13 cellular contexts compared by ENCODE assay signal in the genomic region with DNA sequence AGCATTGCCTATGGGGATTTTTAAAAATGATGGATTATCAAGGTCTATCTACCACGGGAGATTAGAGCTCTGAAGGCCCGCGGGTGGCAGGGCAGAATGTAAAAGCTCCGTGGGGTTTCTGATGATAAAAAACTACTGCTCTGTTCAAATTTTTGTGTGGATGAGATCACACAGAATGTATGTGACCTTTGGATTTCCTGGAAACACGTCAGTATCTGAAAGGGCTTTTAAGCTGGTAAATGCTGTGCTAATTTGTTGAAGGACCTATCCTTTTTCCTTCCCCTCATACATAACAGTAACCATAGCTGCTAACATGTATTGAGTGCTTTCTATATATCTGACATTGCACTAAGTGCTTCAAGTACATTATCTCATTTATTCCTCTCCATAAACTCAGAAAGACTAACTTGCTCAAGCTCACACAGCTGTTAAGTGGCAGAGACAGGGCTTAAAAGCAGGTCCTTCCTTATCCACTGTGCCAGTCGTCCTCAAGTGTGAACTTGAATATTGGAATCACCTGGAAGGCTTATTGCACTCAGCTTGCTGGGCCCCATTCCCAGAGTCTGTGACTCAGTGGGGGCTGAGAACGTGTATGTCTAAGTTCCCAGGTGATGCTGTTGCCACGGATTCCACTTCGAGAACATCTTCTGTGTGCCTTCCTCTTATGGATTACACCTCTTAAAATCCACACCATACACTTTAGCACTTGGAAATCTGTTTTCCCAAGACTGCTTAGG. TPM values are rescaled to one million over a fixed set of nuclear protein-coding genes. Genes with fewer than 3 reads are reported as not detected.
DNase-seq lines count a peak whose midpoint lies in the region; ATAC-seq, FAIRE-seq and TF ChIP-seq lines count a peak whose summit lies in the region.
"Had no signal": no experiment of that assay in that cellular context is flagged by ENCODE, and none has a peak within 500 bp of the region (broad histone marks: within the 10 kb centered on the region; RNA-seq: fewer than 3 reads in every experiment).

No MANE protein-coding gene starts in this region.

- peak overlapping the region; percentile 81 for H3K4me3 Mint-ChIP-seq in CD4-positive, alpha-beta T cell
- H3K4me3 Mint-ChIP-seq in activated naive CD8-positive, alpha-beta T cell treated with anti-CD3 and anti-CD28 coated beads, Interleukin-2, amount 10 ng/mL, durations not matched to agents 7 days and 5 days = peak overlapping the region; percentile 9

- H3K36me3 ChIP-seq in HEK293 (ENCODE audit: control insufficient read depth in 2 of 2, insufficient read depth in 1 of 2, low read length in 2 of 2) (peaks cover 0 to 8% of the 10 kb centered on the region in 2 experiments; a peak in 1 of 3 replicates), HepG2 (replicated peaks in 1 of 2; ENCODE audit: control insufficient read depth in 1 of 2, insufficient read depth in 2 of 2, low read length in 2 of 2) (peaks cover 3 to 6% of the 10 kb centered on the region in 2 experiments; a peak in 2 of 5 replicates), trophoblast cell (ENCODE audit: control insufficient read depth in 1 of 2, insufficient read depth in 2 of 2, low read length in 2 of 2) (no peaks in the 10 kb centered on the region)

- 12% methylated on average over 9 of the region's 9 CpGs for WGBS in HepG2 (ENCODE audit: low lambda C conversion rate)
- no CpG with 5 or more reads among the region's 9 CpGs for WGBS in trophoblast cell (ENCODE audit: extremely low coverage, insufficient coverage, insufficient read length)

- no peak overlapping the region for H3K4ac ChIP-seq in trophoblast cell (ENCODE audit: low read depth, low read length)

- H4K91ac ChIP-seq in trophoblast cell (ENCODE audit: low read depth, low read length) = no peak overlapping the region

- H3K9me3 ChIP-seq in CD4-positive, alpha-beta T cell (ENCODE audit: control insufficient read depth, low read length) = no peaks in the 10 kb centered on the region
- no peaks in the 10 kb centered on the region for H3K9me3 ChIP-seq in HEK293 (ENCODE audit: control insufficient read depth, insufficient read depth, low read depth, low read length)
- no peaks in the 10 kb centered on the region for H3K9me3 ChIP-seq in HepG2 (ENCODE audit: low read length)
- no peaks in the 10 kb centered on the region for H3K9me3 ChIP-seq in trophoblast cell (ENCODE audit: insufficient read depth, low read depth, low read length)
- H3K9me3 ChIP-seq: testis had no signal

- FAIRE-seq in HepG2 (lab: Jason Lieb, UNC) = no peak
- FAIRE-seq: colon had no signal

- POLR2A ChIA-PET in CD4-positive, alpha-beta T cell (lab: Charles Lee) = interaction anchor here (2.5 to 3.8 kb wide), 3 partner anchors 10 to 55 kb away, joined by 9 to 38 read pairs (median 17); a partner anchor contains a TSS
- POLR2A ChIA-PET in HEK293 (lab: Yijun Ruan, JAX) (interaction anchor here (0.7 to 4.2 kb wide), 4 partner anchors 10 to 55 kb away, joined by 3 to 32 read pairs (median 10); a partner anchor contains a TSS), HepG2 (lab: Yijun Ruan, JAX) (interaction anchor here (0.6 to 4.7 kb wide), 12 partner anchors 10 to 403 kb away, joined by 3 to 73 read pairs (median 14); a partner anchor contains a TSS)
- POLR2A ChIA-PET in activated naive CD8-positive, alpha-beta T cell treated with anti-CD3 and anti-CD28 coated beads, Interleukin-2, amount 10 ng/mL, durations not matched to agents 7 days and 5 days (lab: Charles Lee) = interaction anchor here (0.6 kb wide), 1 partner anchor 401 kb away, joined by 5 read pairs; no protein-coding TSS in a partner anchor

- TF ChIP-seq CTCF in CD4-positive, alpha-beta T cell (IDR thresholded peaks at IDR 0.05) = no peak
- no peak for TF ChIP-seq CTCF in HEK293 (tag by site-specific recombination; IDR thresholded peaks at IDR 0.05)
- no peak for TF ChIP-seq CTCF in HepG2 (CRISPR knock-in tag; IDR thresholded peaks at IDR 0.05)

- peaks cover 13% of the 10 kb centered on the region for H3K79me2 ChIP-seq in HepG2 (ENCODE audit: insufficient read depth, low read length)
- peaks cover 2% of the 10 kb centered on the region for H3K79me2 ChIP-seq in trophoblast cell (ENCODE audit: control insufficient read depth, insufficient read depth, low read length, poor library complexity)

- TF ChIP-seq RAD21 in HepG2 (CRISPR knock-in tag; IDR thresholded peaks at IDR 0.05) = no peak

- H3K79me1 ChIP-seq in trophoblast cell (ENCODE audit: low read length) = peaks cover 9% of the 10 kb centered on the region

- intact Hi-C loops in CD4-positive, alpha-beta T cell (cut with DNase I, micrococcal nuclease) = loop anchor here in 1 of 2 experiments (2.0 kb wide), 1 partner anchor 54 kb away; no protein-coding TSS in a partner anchor
- intact Hi-C loops in HepG2 (cut with micrococcal nuclease; ENCODE audit: unreplicated experiment) = loop anchor here (5.0 kb wide), 1 partner anchor 207 kb away; no protein-coding TSS in a partner anchor

- H3K4me2 ChIP-seq in HepG2 (ENCODE audit: low read depth, low read length) (peak overlapping the region; percentile 88), trophoblast cell (ENCODE audit: low read length) (no peak overlapping the region)

- no peak overlapping the region for H3K27ac Mint-ChIP-seq in CD4-positive, alpha-beta T cell
- H3K27ac Mint-ChIP-seq in activated naive CD8-positive, alpha-beta T cell treated with anti-CD3 and anti-CD28 coated beads, Interleukin-2, amount 10 ng/mL, durations not matched to agents 7 days and 5 days = no peak overlapping the region

- H2AFZ ChIP-seq in HepG2 (ENCODE audit: low read length) = no peak overlapping the region
- H2AFZ ChIP-seq in trophoblast cell (ENCODE audit: insufficient read depth, low read length, poor library complexity) = no peak overlapping the region

- H3K18ac ChIP-seq in trophoblast cell (ENCODE audit: low read length) = no peak overlapping the region

- no peak for DNase-seq in CD4-positive, alpha-beta T cell
- no peak for DNase-seq in activated naive CD8-positive, alpha-beta T cell treated with anti-CD3 and anti-CD28 coated beads, Interleukin-2, amount 10 ng/mL, durations not matched to agents 7 days and 5 days
- DNase-seq in HepG2 (ENCODE audit: low spot score) = peak; percentile 78
- no peak for DNase-seq in trophoblast cell
- no peak for DNase-seq in SIG-M5 treated with dmso at 0.1 percent for 504 hours (lab: John Stamatoyannopoulos, UW; ENCODE audit: unreplicated experiment)
- DNase-seq: activated CD4-positive, alpha-beta T cell treated with anti-CD3 and anti-CD28 coated beads for 48 hours; activated naive CD4-positive, alpha-beta T cell treated with Interleukin-2 at 50 U/mL for 16 hours; testis had no signal

- peaks cover 39% of the 10 kb centered on the region for H3K27me3 Mint-ChIP-seq in CD4-positive, alpha-beta T cell
- peaks cover 43% of the 10 kb centered on the region for H3K27me3 Mint-ChIP-seq in activated naive CD8-positive, alpha-beta T cell treated with anti-CD3 and anti-CD28 coated beads, Interleukin-2, amount 10 ng/mL, durations not matched to agents 7 days and 5 days

- no peaks in the 10 kb centered on the region for H3K27me3 ChIP-seq in CD4-positive, alpha-beta T cell (ENCODE audit: control insufficient read depth, insufficient read depth, low read length)
- no peaks in the 10 kb centered on the region; a peak in 2 of 5 replicates for H3K27me3 ChIP-seq in HepG2 (ENCODE audit: control insufficient read depth in 1 of 2, insufficient read depth in 2 of 2, low read length in 2 of 2)
- H3K27me3 ChIP-seq in trophoblast cell (ENCODE audit: insufficient read depth, low read length) = no peaks in the 10 kb centered on the region
- H3K27me3 ChIP-seq: testis had no signal

- peak in 1 of 2 experiments; percentile 40; a peak in 1 of 4 replicates for TF ChIP-seq EP300 in HepG2 (IDR thresholded peaks at IDR 0.05; ENCODE audit: low read depth in 2 of 2, low read length in 2 of 2)
- TF ChIP-seq EP300 in HepG2 (CRISPR knock-in tag; IDR thresholded peaks at IDR 0.05; ENCODE audit: borderline replicate concordance) = no peak

- ATAC-seq in CD4-positive, alpha-beta T cell (ENCODE audit: poor library complexity) = no peak
- ATAC-seq in activated naive CD8-positive, alpha-beta T cell treated with anti-CD3 and anti-CD28 coated beads, Interleukin-2, amount 10 ng/mL, durations not matched to agents 7 days and 5 days (ENCODE audit: low read depth) = no peak
- ATAC-seq in HepG2 (no peak), GM19023 (IDR thresholded peaks at IDR 0.05; ENCODE audit: unreplicated experiment) (no peak), GM19328 (IDR thresholded peaks at IDR 0.05; ENCODE audit: unreplicated experiment) (no peak)

- no peak overlapping the region for H2AK5ac ChIP-seq in trophoblast cell (ENCODE audit: low read length)

- BruUV-seq in HepG2 (replicated peaks; lab: Mats Ljungman, UMichigan) = no TSS peak

- no peaks in the 10 kb centered on the region for H4K20me1 ChIP-seq in HepG2 (ENCODE audit: insufficient read depth, low read length)

- H3K9ac ChIP-seq in HepG2 (ENCODE audit: insufficient read depth, low read depth, low read length) (peak overlapping the region; percentile 0; the same call in 1 of the 2 replicates), trophoblast cell (ENCODE audit: low read length) (no peak overlapping the region)

- H3K27ac ChIP-seq in CD4-positive, alpha-beta T cell (ENCODE audit: low read depth, low read length) = no peak overlapping the region
- H3K27ac ChIP-seq in HEK293 (ENCODE audit: extremely low read depth, low read depth, low read length) (no peak overlapping the region), HepG2 (ENCODE audit: extremely low read length, insufficient read depth, low read length) (no peak overlapping the region), trophoblast cell (ENCODE audit: low read depth, low read length) (no peak overlapping the region)
- H3K27ac ChIP-seq: C4-2B had no signal

- no peak overlapping the region for H3K4me3 ChIP-seq in HEK293 (ENCODE audit: low read depth, low read length)
- peak overlapping the region; percentile 18 to 96 (median 94); a peak in 4 of 6 replicates for H3K4me3 ChIP-seq in HepG2 (replicated peaks in 1 of 3; ENCODE audit: insufficient read depth in 1 of 3, low read depth in 2 of 3, low read length in 3 of 3)
- H3K4me3 ChIP-seq in trophoblast cell (ENCODE audit: low read depth, low read length) = no peak overlapping the region
- H3K4me3 ChIP-seq: testis had no signal

- H3K4me1 ChIP-seq in HEK293 (ENCODE audit: control insufficient read depth, insufficient read depth, low read length) (no peaks in the 10 kb centered on the region), HepG2 (ENCODE audit: insufficient read depth, low read length) (peaks cover 66% of the 10 kb centered on the region), trophoblast cell (ENCODE audit: control insufficient read depth in 1 of 2, insufficient read depth in 2 of 2, low read length in 2 of 2) (peaks cover 3 to 9% of the 10 kb centered on the region in 2 experiments)

- H3K4me1 Mint-ChIP-seq in CD4-positive, alpha-beta T cell (ENCODE audit: low read depth) = peaks cover 28% of the 10 kb centered on the region
- peaks cover 15% of the 10 kb centered on the region for H3K4me1 Mint-ChIP-seq in activated naive CD8-positive, alpha-beta T cell treated with anti-CD3 and anti-CD28 coated beads, Interleukin-2, amount 10 ng/mL, durations not matched to agents 7 days and 5 days

- no peak overlapping the region for H2BK12ac ChIP-seq in trophoblast cell (ENCODE audit: low read length)

- in situ Hi-C loops in HepG2 (cut with HindIII; ENCODE audit: extremely low pct_ligation_motif_present, low pct_unique_long_range_greater_than_20kb) = no loop called here

- no peak overlapping the region for H3K14ac ChIP-seq in trophoblast cell (ENCODE audit: low read length)

- H3K36me3 Mint-ChIP-seq in CD4-positive, alpha-beta T cell (ENCODE audit: low read depth) = peaks cover 17% of the 10 kb centered on the region
- peaks cover 1% of the 10 kb centered on the region for H3K36me3 Mint-ChIP-seq in activated naive CD8-positive, alpha-beta T cell treated with anti-CD3 and anti-CD28 coated beads, Interleukin-2, amount 10 ng/mL, durations not matched to agents 7 days and 5 days

- no peak for TF ChIP-seq POLR2A in HepG2 (IDR thresholded peaks at IDR 0.05; ENCODE audit: insufficient read depth in 1 of 2, low read depth in 2 of 2, low read length in 2 of 2)

- H2BK120ac ChIP-seq in trophoblast cell (ENCODE audit: insufficient read depth, low read length, poor library complexity) = no peak overlapping the region

- no peak overlapping the region for H3K23ac ChIP-seq in trophoblast cell (ENCODE audit: low read length)

- H2BK5ac ChIP-seq in trophoblast cell (ENCODE audit: low read depth, low read length, poor library complexity) = no peak overlapping the region

- H4K12ac ChIP-seq in trophoblast cell (ENCODE audit: low read depth, low read length) = no peak overlapping the region

- H4K8ac ChIP-seq in trophoblast cell (ENCODE audit: low read depth, low read length) = no peak overlapping the region

- H3K9me3 Mint-ChIP-seq in CD4-positive, alpha-beta T cell = no peaks in the 10 kb centered on the region
- H3K9me3 Mint-ChIP-seq in activated naive CD8-positive, alpha-beta T cell treated with anti-CD3 and anti-CD28 coated beads, Interleukin-2, amount 10 ng/mL, durations not matched to agents 7 days and 5 days = no peaks in the 10 kb centered on the region

- CTCF ChIA-PET in CD4-positive, alpha-beta T cell (lab: Charles Lee) = interaction anchor here (0.7 to 1.1 kb wide), 3 partner anchors 10 to 44 kb away, joined by 3 read pairs; no protein-coding TSS in a partner anchor
- CTCF ChIA-PET in HEK293 (lab: Yijun Ruan, JAX) (interaction anchor here (0.7 to 5.6 kb wide), 9 partner anchors 10 to 807 kb away, joined by 3 to 63 read pairs (median 3); no protein-coding TSS in a partner anchor), HepG2 (lab: Yijun Ruan, JAX; ENCODE audit: low intra/inter-chr PET ratio, low total read pairs) (no interaction called here)

RNA-seq across cellular contexts. Expression of a gene that starts 1.9 kb away (rescaled TPM):
- total RNA-seq in CD4-positive, alpha-beta T cell = 10 to 100 TPM; 13.6 to 15.6 TPM
- 10 to 100 TPM in 1 of 2 experiments, 1 to 10 TPM in 1; 9.2 to 10.1 TPM for total RNA-seq in activated naive CD8-positive, alpha-beta T cell treated with anti-CD3 and anti-CD28 coated beads, Interleukin-2, amount 10 ng/mL, durations not matched to agents 7 days and 5 days
- 6.4 and 11.1 TPM in 2 replicates for total RNA-seq in HepG2 (2016; rRNA removed; fragmentation: Illumina TruSeq; extraction: Trizol)
- 0.91 and 1.3 TPM in 2 replicates for total RNA-seq in HepG2 (2016; cell fraction: cytosol; rRNA removed; fragmentation: Illumina TruSeq; extraction: Trizol; ENCODE audit: low read depth)
- total RNA-seq in HepG2 (2016; cell fraction: insoluble cytoplasmic fraction; rRNA removed; fragmentation: Illumina TruSeq; extraction: Trizol) = 5.9 and 10.4 TPM in 2 replicates
- total RNA-seq in HepG2 (2016; cell fraction: membrane; rRNA removed; fragmentation: Illumina TruSeq; extraction: Trizol) = 3.0 and 3.2 TPM in 2 replicates
- total RNA-seq in HepG2 (2016; cell fraction: nucleus; rRNA removed; fragmentation: Illumina TruSeq; extraction: Trizol) = 14.8 and 18.0 TPM in 2 replicates
- polyA plus RNA-seq in HepG2 (2011; rRNA removed) = 5.6 and 5.7 TPM in 2 replicates
- polyA plus RNA-seq in HepG2 (2011; cell fraction: cytosol; rRNA removed) = 2.8 and 4.4 TPM in 2 replicates
- polyA plus RNA-seq in HepG2 (2011; cell fraction: nucleus; rRNA removed) = 5.2 and 5.7 TPM in 2 replicates
- polyA plus RNA-seq in HepG2 (2012) = 8.0 and 9.3 TPM in 2 replicates
- polyA plus RNA-seq in HepG2 (2016; cell fraction: cytosol; fragmentation: Illumina TruSeq; extraction: Trizol; ENCODE audit: low read depth) = 1.8 TPM in 2 replicates
- polyA plus RNA-seq in HepG2 (2016; cell fraction: insoluble cytoplasmic fraction; fragmentation: Illumina TruSeq; extraction: Trizol; ENCODE audit: low read depth) = 5.5 and 5.8 TPM in 2 replicates
- polyA plus RNA-seq in HepG2 (2016; cell fraction: membrane; fragmentation: Illumina TruSeq; extraction: Trizol; ENCODE audit: low read depth) = 2.5 and 2.6 TPM in 2 replicates
- 12.7 and 12.8 TPM in 2 replicates for polyA plus RNA-seq in HepG2 (2016; cell fraction: nucleus; fragmentation: Illumina TruSeq; extraction: Trizol; ENCODE audit: insufficient read depth, low read depth)
- 2.1 and 2.2 TPM in 2 replicates for polyA minus RNA-seq in HepG2 (2011; rRNA and poly(A)+ RNA removed; ENCODE audit: low replicate concordance)
- 1.1 TPM in 2 replicates for polyA minus RNA-seq in HepG2 (2011; cell fraction: cytosol; rRNA and poly(A)+ RNA removed)
- 21.8 and 23.6 TPM in 2 replicates for polyA minus RNA-seq in HepG2 (2011; cell fraction: nucleus; rRNA and poly(A)+ RNA removed)
- 4.9 and 5.0 TPM in 2 replicates for polyA plus RNA-seq in trophoblast cell (2013)

RNA-seq across cellular contexts. Expression of a gene that starts 55.8 kb away (rescaled TPM):
- 1 to 10 TPM; 1.3 to 1.6 TPM for total RNA-seq in CD4-positive, alpha-beta T cell
- total RNA-seq in activated naive CD8-positive, alpha-beta T cell treated with anti-CD3 and anti-CD28 coated beads, Interleukin-2, amount 10 ng/mL, durations not matched to agents 7 days and 5 days = 1 to 10 TPM; 5.2 TPM
- total RNA-seq in HepG2 (2016; rRNA removed; fragmentation: Illumina TruSeq; extraction: Trizol) = 2.4 and 3.7 TPM in 2 replicates
- 0.71 and 1.2 TPM in 2 replicates for total RNA-seq in HepG2 (2016; cell fraction: cytosol; rRNA removed; fragmentation: Illumina TruSeq; extraction: Trizol; ENCODE audit: low read depth)
- 2.5 and 4.2 TPM in 2 replicates for total RNA-seq in HepG2 (2016; cell fraction: insoluble cytoplasmic fraction; rRNA removed; fragmentation: Illumina TruSeq; extraction: Trizol)
- 2.2 and 2.8 TPM in 2 replicates for total RNA-seq in HepG2 (2016; cell fraction: membrane; rRNA removed; fragmentation: Illumina TruSeq; extraction: Trizol)
- 2.8 and 5.7 TPM in 2 replicates for total RNA-seq in HepG2 (2016; cell fraction: nucleus; rRNA removed; fragmentation: Illumina TruSeq; extraction: Trizol)
- polyA plus RNA-seq in HepG2 (2011; rRNA removed) = 9.5 and 9.8 TPM in 2 replicates
- polyA plus RNA-seq in HepG2 (2011; cell fraction: cytosol; rRNA removed) = 8.8 and 10.7 TPM in 2 replicates
- 13.1 TPM in 2 replicates for polyA plus RNA-seq in HepG2 (2011; cell fraction: nucleus; rRNA removed)
- 8.9 and 17.1 TPM in 2 replicates for polyA plus RNA-seq in HepG2 (2012)
- 1.00 and 1.1 TPM in 2 replicates for polyA plus RNA-seq in HepG2 (2016; cell fraction: cytosol; fragmentation: Illumina TruSeq; extraction: Trizol; ENCODE audit: low read depth)
- polyA plus RNA-seq in HepG2 (2016; cell fraction: insoluble cytoplasmic fraction; fragmentation: Illumina TruSeq; extraction: Trizol; ENCODE audit: low read depth) = 4.4 and 5.2 TPM in 2 replicates
- 2.5 and 3.0 TPM in 2 replicates for polyA plus RNA-seq in HepG2 (2016; cell fraction: membrane; fragmentation: Illumina TruSeq; extraction: Trizol; ENCODE audit: low read depth)
- polyA plus RNA-seq in HepG2 (2016; cell fraction: nucleus; fragmentation: Illumina TruSeq; extraction: Trizol; ENCODE audit: insufficient read depth, low read depth) = 9.7 and 10.1 TPM in 2 replicates
- 4.3 and 12.2 TPM in 2 replicates for polyA minus RNA-seq in HepG2 (2011; rRNA and poly(A)+ RNA removed; ENCODE audit: low replicate concordance)
- polyA minus RNA-seq in HepG2 (2011; cell fraction: cytosol; rRNA and poly(A)+ RNA removed) = 6.2 and 7.4 TPM in 2 replicates
- 13.1 and 17.1 TPM in 2 replicates for polyA minus RNA-seq in HepG2 (2011; cell fraction: nucleus; rRNA and poly(A)+ RNA removed)
- 17.7 and 19.7 TPM in 2 replicates for polyA plus RNA-seq in trophoblast cell (2013)

Comparison
In these comparisons a context has a peak if more than half of its experiments do, and no peak if none do; other contexts are left out.
1. H3K4me3 ChIP-seq: peak in HepG2 (3 of 3); none in HEK293 (single experiment) and trophoblast cell (single experiment).